11 cellular contexts compared by ENCODE assay signal in the genomic region with DNA sequence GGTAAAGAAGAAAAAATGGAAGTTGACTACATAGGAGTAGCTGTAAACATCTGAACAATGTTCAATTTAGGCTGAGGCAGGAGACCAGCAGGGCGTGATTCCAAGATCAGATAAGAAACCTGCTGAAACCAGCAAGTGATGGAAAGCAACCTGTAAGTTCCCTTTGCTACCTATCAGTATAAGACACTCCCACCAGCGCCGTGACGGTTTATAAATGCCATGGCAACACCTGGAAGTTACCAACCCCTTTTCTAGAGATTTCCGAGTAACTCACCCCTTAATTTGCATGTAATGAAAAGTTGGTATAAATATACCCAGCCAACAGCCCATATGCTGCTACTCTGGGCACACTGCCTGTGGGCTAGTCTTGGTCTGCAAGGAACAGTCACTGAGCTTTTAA. TPM values are rescaled to one million over a fixed set of nuclear protein-coding genes. Genes with fewer than 3 reads are reported as not detected.
DNase-seq lines count a peak whose midpoint lies in the region; ATAC-seq lines count a peak whose summit lies in the region.
"Had no signal": no experiment of that assay in that cellular context is flagged by ENCODE, and none has a peak within 500 bp of the region (broad histone marks: within the 10 kb centered on the region; RNA-seq: fewer than 3 reads in every experiment).

No MANE protein-coding gene starts in this region.

- peak overlapping the region; percentile 93 for H3K4me3 Mint-ChIP-seq in activated T-cell treated with anti-CD3 and anti-CD28 coated beads, Interleukin-2, amount 50 U/mL, for 4 hours
- no peak overlapping the region for H3K4me3 Mint-ChIP-seq in activated T-cell treated with anti-CD3 and anti-CD28 coated beads, Interleukin-2, amount 50 U/mL, for 24 hours

- H3K9me3 Mint-ChIP-seq in activated T-cell treated with anti-CD3 and anti-CD28 coated beads, Interleukin-2, amount 50 U/mL, for 4 hours = peaks cover 9% of the 10 kb centered on the region
- H3K9me3 Mint-ChIP-seq in activated T-cell treated with anti-CD3 and anti-CD28 coated beads, Interleukin-2, amount 50 U/mL, for 24 hours = peaks cover 16% of the 10 kb centered on the region

- no peak overlapping the region for H3K27ac Mint-ChIP-seq in activated T-cell treated with anti-CD3 and anti-CD28 coated beads, Interleukin-2, amount 50 U/mL, for 24 hours

- peaks cover 19% of the 10 kb centered on the region for H3K4me1 Mint-ChIP-seq in activated T-cell treated with anti-CD3 and anti-CD28 coated beads, Interleukin-2, amount 50 U/mL, for 4 hours (ENCODE audit: low read depth)
- H3K4me1 Mint-ChIP-seq in activated T-cell treated with anti-CD3 and anti-CD28 coated beads, Interleukin-2, amount 50 U/mL, for 24 hours (ENCODE audit: low read depth) = peaks cover 29% of the 10 kb centered on the region

- H3K36me3 Mint-ChIP-seq in activated T-cell treated with anti-CD3 and anti-CD28 coated beads, Interleukin-2, amount 50 U/mL, for 4 hours (ENCODE audit: insufficient read depth) = peaks cover 16% of the 10 kb centered on the region
- peaks cover 37% of the 10 kb centered on the region for H3K36me3 Mint-ChIP-seq in activated T-cell treated with anti-CD3 and anti-CD28 coated beads, Interleukin-2, amount 50 U/mL, for 24 hours (ENCODE audit: low read depth)

- ATAC-seq in activated T-cell treated with anti-CD3 and anti-CD28 coated beads, Interleukin-2, amount 50 U/mL, for 4 hours = no peak
- ATAC-seq in GM19035 (IDR thresholded peaks at IDR 0.05; ENCODE audit: unreplicated experiment) = no peak

- no peaks in the 10 kb centered on the region for H3K27me3 Mint-ChIP-seq in activated T-cell treated with anti-CD3 and anti-CD28 coated beads, Interleukin-2, amount 50 U/mL, for 4 hours (ENCODE audit: low read depth)
- H3K27me3 Mint-ChIP-seq in activated T-cell treated with anti-CD3 and anti-CD28 coated beads, Interleukin-2, amount 50 U/mL, for 24 hours = peaks cover 7% of the 10 kb centered on the region

- no peak for DNase-seq in activated T-cell treated with anti-CD3 and anti-CD28 coated beads, Interleukin-2, amount 50 U/mL, for 4 hours
- DNase-seq in activated T-cell treated with anti-CD3 and anti-CD28 coated beads, Interleukin-2, amount 50 U/mL, for 24 hours = no peak
- DNase-seq in OCI-M1 (lab: John Stamatoyannopoulos, UW) (peak; percentile 53), left kidney (ENCODE audit: low read depth, low spot score) (peak; percentile 6), ureter (ENCODE audit: low spot score) (peak; percentile 50), HPDE6-E6E7 (ENCODE audit: extremely low spot score) (no peak)
- no peak for DNase-seq in activated CD4-positive, CD25-positive, alpha-beta regulatory T cell treated with anti-CD3 and anti-CD28 coated beads, Interleukin-2, amount 50 U/mL, for 72 hours
- DNase-seq: activated CD4-positive, alpha-beta T cell treated with anti-CD3 and anti-CD28 coated beads for 1 hour; KBM-7; posterior cingulate gyrus had no signal

RNA-seq across cellular contexts. Expression of a gene that starts 1.1 kb away (rescaled TPM):
- total RNA-seq in activated T-cell treated with anti-CD3 and anti-CD28 coated beads, Interleukin-2, amount 50 U/mL, for 4 hours = 1 to 10 TPM; 5.4 to 7.2 (median 5.7) TPM
- 15.9 TPM for total RNA-seq in ureter

RNA-seq across cellular contexts. Expression of a gene that starts 14.8 kb away (rescaled TPM):
- under 1 TPM; 0.28 to 0.95 (median 0.63) TPM for total RNA-seq in activated T-cell treated with anti-CD3 and anti-CD28 coated beads, Interleukin-2, amount 50 U/mL, for 4 hours
- total RNA-seq in ureter = 6.8 TPM

RNA-seq across cellular contexts. Expression of a gene that starts 47.8 kb away (rescaled TPM):
- total RNA-seq in activated T-cell treated with anti-CD3 and anti-CD28 coated beads, Interleukin-2, amount 50 U/mL, for 4 hours = 1 to 10 TPM; 2.4 to 4.2 (median 3.7) TPM
- 9.1 TPM for total RNA-seq in ureter

RNA-seq across cellular contexts. Expression of a gene that starts 52.5 kb away (rescaled TPM):
- under 1 TPM; 0.22 to 0.51 (median 0.34) TPM for total RNA-seq in activated T-cell treated with anti-CD3 and anti-CD28 coated beads, Interleukin-2, amount 50 U/mL, for 4 hours
- total RNA-seq in ureter = 4.8 TPM

Comparison
In these comparisons a context has a peak if more than half of its experiments do, and no peak if none do; other contexts are left out.
1. DNase-seq: peak in OCI-M1 (single experiment), left kidney (single experiment) and ureter (single experiment); none in activated T-cell treated with anti-CD3 and anti-CD28 coated beads, Interleukin-2, amount 50 U/mL, for 4 hours (single experiment), activated T-cell treated with anti-CD3 and anti-CD28 coated beads, Interleukin-2, amount 50 U/mL, for 24 hours (single experiment), activated CD4-positive, CD25-positive, alpha-beta regulatory T cell treated with anti-CD3 and anti-CD28 coated beads, Interleukin-2, amount 50 U/mL, for 72 hours (single experiment) and HPDE6-E6E7 (single experiment).